8 cellular contexts compared by ENCODE assay signal in the genomic region with DNA sequence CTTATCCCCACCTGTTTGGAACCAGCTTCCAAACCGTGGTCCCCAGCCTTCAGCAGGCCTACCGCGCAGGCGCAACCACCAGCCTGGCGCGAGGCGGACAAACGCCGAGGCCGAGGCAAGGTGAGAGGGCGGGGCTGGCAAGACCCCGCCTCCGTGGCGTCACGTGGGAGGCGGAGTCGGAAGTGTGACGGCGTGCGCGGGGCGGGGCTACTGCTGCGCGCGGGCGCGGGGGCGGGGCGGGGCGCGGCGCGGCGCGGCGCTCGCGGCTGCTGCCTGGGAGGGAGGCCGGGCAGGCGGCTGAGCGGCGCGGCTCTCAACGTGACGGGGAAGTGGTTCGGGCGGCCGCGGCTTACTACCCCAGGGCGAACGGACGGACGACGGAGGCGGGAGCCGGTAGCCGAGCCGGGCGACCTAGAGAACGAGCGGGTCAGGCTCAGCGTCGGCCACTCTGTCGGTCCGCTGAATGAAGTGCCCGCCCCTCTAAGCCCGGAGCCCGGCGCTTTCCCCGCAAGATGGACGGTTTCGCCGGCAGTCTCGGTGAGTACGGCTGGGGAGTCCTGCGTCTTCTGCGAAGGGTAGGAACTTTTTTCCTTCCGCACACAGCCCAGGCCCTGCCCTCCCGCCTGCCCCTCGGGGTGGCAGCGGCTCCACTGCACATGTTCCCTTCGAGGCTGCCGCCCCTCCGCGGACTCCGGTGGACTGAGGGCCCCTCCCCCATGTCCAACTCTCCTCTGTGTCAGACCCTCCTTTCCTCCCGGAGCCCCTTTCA. TPM values are rescaled to one million over a fixed set of nuclear protein-coding genes. Genes with fewer than 3 reads are reported as not detected.
DNase-seq lines count a peak whose midpoint lies in the region; FAIRE-seq and TF ChIP-seq lines count a peak whose summit lies in the region.

A gene with protein sequence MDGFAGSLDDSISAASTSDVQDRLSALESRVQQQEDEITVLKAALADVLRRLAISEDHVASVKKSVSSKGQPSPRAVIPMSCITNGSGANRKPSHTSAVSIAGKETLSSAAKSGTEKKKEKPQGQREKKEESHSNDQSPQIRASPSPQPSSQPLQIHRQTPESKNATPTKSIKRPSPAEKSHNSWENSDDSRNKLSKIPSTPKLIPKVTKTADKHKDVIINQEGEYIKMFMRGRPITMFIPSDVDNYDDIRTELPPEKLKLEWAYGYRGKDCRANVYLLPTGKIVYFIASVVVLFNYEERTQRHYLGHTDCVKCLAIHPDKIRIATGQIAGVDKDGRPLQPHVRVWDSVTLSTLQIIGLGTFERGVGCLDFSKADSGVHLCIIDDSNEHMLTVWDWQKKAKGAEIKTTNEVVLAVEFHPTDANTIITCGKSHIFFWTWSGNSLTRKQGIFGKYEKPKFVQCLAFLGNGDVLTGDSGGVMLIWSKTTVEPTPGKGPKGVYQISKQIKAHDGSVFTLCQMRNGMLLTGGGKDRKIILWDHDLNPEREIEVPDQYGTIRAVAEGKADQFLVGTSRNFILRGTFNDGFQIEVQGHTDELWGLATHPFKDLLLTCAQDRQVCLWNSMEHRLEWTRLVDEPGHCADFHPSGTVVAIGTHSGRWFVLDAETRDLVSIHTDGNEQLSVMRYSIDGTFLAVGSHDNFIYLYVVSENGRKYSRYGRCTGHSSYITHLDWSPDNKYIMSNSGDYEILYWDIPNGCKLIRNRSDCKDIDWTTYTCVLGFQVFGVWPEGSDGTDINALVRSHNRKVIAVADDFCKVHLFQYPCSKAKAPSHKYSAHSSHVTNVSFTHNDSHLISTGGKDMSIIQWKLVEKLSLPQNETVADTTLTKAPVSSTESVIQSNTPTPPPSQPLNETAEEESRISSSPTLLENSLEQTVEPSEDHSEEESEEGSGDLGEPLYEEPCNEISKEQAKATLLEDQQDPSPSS (plus strand): TSS at position 254 of the 769 bp plus-strand sequence. CDS start 259 bp downstream, at position 513.

- H3K9ac ChIP-seq in MM.1S (ENCODE audit: low read length) (peak within 1 kb of the TSS; percentile 87), subcutaneous abdominal adipose tissue (ENCODE audit: low read length in 5 of 5) (peak within 1 kb of the TSS; percentile 68 to 95 (median 89))

- H3K27me3 ChIP-seq in HAP-1 (ENCODE audit: low read depth) (peaks cover 4% of the 10 kb centered on the region; the same call in 1 of the 2 replicates), MM.1S (replicated peaks; ENCODE audit: insufficient read depth, low read length) (no peaks in the 10 kb centered on the region), SJCRH30 (no peaks in the 10 kb centered on the region), neuron (ENCODE audit: insufficient read depth, low read length) (no peaks in the 10 kb centered on the region), subcutaneous abdominal adipose tissue (ENCODE audit: control insufficient read depth in 5 of 5, insufficient read depth in 4 of 5, low read length in 5 of 5) (no peaks in the 10 kb centered on the region)

- in situ Hi-C loops in HAP-1 (cut with MboI; ENCODE audit: low sequenced_read_pairs), result no loop called here

- H2AFZ ChIP-seq in MM.1S (ENCODE audit: low read length) (peak within 1 kb of the TSS; percentile 91), neuron (ENCODE audit: low read depth, low read length) (peak within 1 kb of the TSS; percentile 68)

- peaks cover 26% of the 10 kb centered on the region for H3F3A ChIP-seq in MM.1S (ENCODE audit: insufficient read depth, low read length)

- DNase-seq in HAP-1 (ENCODE audit: low spot score in 2 of 2) (peak; percentile 82 to 93), MM.1S (peak; percentile 92), SJCRH30 (peak; percentile 95 to 97), foreskin melanocyte (peak; percentile 72)
- peak; percentile 85 for DNase-seq in activated gamma-delta T cell treated with anti-CD3 and anti-CD28 coated beads, Interleukin-2, amount 50 U/mL, for 16 hours (ENCODE audit: low read depth)

- H3K36me3 ChIP-seq in HAP-1 (replicated peaks) (no peaks in the 10 kb centered on the region), MM.1S (replicated peaks; ENCODE audit: insufficient read depth, low read length) (no peaks in the 10 kb centered on the region), SJCRH30 (peaks cover 2% of the 10 kb centered on the region), neuron (ENCODE audit: insufficient read depth, low read length) (no peaks in the 10 kb centered on the region), subcutaneous abdominal adipose tissue (ENCODE audit: control insufficient read depth in 5 of 5, insufficient read depth in 5 of 5, low read length in 5 of 5) (no peaks in the 10 kb centered on the region)

- no peak for TF ChIP-seq CTCF in MM.1S (IDR thresholded peaks at IDR 0.05; ENCODE audit: low read length)

- H3K4me1 ChIP-seq in HAP-1, result peaks cover 31% of the 10 kb centered on the region
- peaks cover 6% of the 10 kb centered on the region for H3K4me1 ChIP-seq in MM.1S (ENCODE audit: low read length)
- H3K4me1 ChIP-seq in SJCRH30, result peaks cover 27% of the 10 kb centered on the region
- peaks cover 23% of the 10 kb centered on the region for H3K4me1 ChIP-seq in neuron (ENCODE audit: insufficient read depth, low read length)
- peaks cover 2 to 34% (median 28%) of the 10 kb centered on the region in 5 donors for H3K4me1 ChIP-seq in subcutaneous abdominal adipose tissue (ENCODE audit: control insufficient read depth in 5 of 5, insufficient read depth in 5 of 5, low read length in 5 of 5)

- peak; percentile 89 for FAIRE-seq in G401.6 (lab: Jason Lieb, UNC)

- peak within 1 kb of the TSS; percentile 76 for H3K27ac ChIP-seq in MM.1S (ENCODE audit: low read length)
- peak within 1 kb of the TSS; percentile 83 for H3K27ac ChIP-seq in SJCRH30
- peak within 1 kb of the TSS; percentile 64 for H3K27ac ChIP-seq in subcutaneous abdominal adipose tissue (ENCODE audit: low read depth, low read length)

- no peaks in the 10 kb centered on the region; the same call in 1 of the 2 replicates for H4K20me1 ChIP-seq in MM.1S (ENCODE audit: insufficient read depth, low read length)

- H3K9me3 ChIP-seq in HAP-1 (no peaks in the 10 kb centered on the region), MM.1S (replicated peaks; ENCODE audit: insufficient read depth, low read length) (no peaks in the 10 kb centered on the region), SJCRH30 (replicated peaks) (no peaks in the 10 kb centered on the region), neuron (ENCODE audit: low read length) (no peaks in the 10 kb centered on the region), subcutaneous abdominal adipose tissue (ENCODE audit: control insufficient read depth in 5 of 5, low read length in 5 of 5) (no peaks in the 10 kb centered on the region)

- H3K9me2 ChIP-seq in MM.1S (replicated peaks; ENCODE audit: insufficient read depth, low read length), result no peaks in the 10 kb centered on the region

- H3K79me2 ChIP-seq in MM.1S (ENCODE audit: low read length), result peaks cover 51% of the 10 kb centered on the region

- H3K4me3 ChIP-seq in HAP-1, result peak within 1 kb of the TSS; percentile 78
- H3K4me3 ChIP-seq in MM.1S (ENCODE audit: low read length), result peak within 1 kb of the TSS; percentile 88
- H3K4me3 ChIP-seq in SJCRH30, result peak within 1 kb of the TSS; percentile 100
- peak within 1 kb of the TSS; percentile 89 for H3K4me3 ChIP-seq in neuron (ENCODE audit: low read length)
- peak within 1 kb of the TSS; percentile 86 to 94 (median 89) for H3K4me3 ChIP-seq in subcutaneous abdominal adipose tissue (ENCODE audit: low read depth in 1 of 5, low read length in 5 of 5)

- peak within 1 kb of the TSS; percentile 89 for H3K4me2 ChIP-seq in MM.1S (ENCODE audit: low read depth, low read length)

RNA-seq across cellular contexts. Expression of the gene that starts here (rescaled TPM):
- 117 and 128 TPM in 2 replicates for total RNA-seq in SJCRH30 (2014; rRNA removed; shearing (Covaris generic))

Comparison
In these comparisons a context has a peak if more than half of its experiments do, and no peak if none do; other contexts are left out.
1. Peak in every context shown above with its lines: DNase-seq, H3K4me3 ChIP-seq and H3K27ac ChIP-seq.